Comparison of ENCODE assay signal across 8 cellular contexts in the genomic region with DNA sequence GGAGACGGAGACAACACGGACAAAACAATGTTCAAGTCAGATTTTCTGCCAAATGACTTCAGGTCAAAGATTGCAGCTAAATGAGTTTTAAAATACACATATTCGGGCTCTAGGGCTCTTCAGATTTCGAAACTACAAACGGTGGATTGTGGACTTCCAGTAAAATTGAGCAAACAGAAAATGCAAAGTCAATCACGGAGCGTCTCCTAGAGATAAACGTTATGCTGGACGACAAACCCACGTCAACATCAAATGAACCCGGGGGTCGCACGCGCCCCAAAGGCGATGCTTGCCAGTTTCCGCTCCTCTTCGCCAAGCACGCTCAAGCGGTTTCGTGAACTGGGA. TPM values are rescaled to one million over a fixed set of nuclear protein-coding genes. Genes with fewer than 3 reads are reported as not detected.
A peak's percentile ranks its signal among the peaks of the same experiment; 100 is the strongest.
DNase-seq lines count a peak whose midpoint lies in the region; ATAC-seq and TF ChIP-seq lines count a peak whose summit lies in the region.

No MANE protein-coding gene starts in this region.

- POLR2A ChIA-PET in activated CD4-positive, alpha-beta T cell treated with anti-CD3 and anti-CD28 coated beads for 36 hours (lab: Charles Lee), result interaction anchor here (1.1 kb wide), 1 partner anchor 21 kb away, joined by 14 read pairs; no protein-coding TSS in a partner anchor

- H3K4me1 Mint-ChIP-seq in activated CD4-positive, alpha-beta T cell treated with anti-CD3 and anti-CD28 coated beads for 36 hours, result peaks cover 37% of the 10 kb centered on the region
- H3K4me1 Mint-ChIP-seq in endothelial cell (ENCODE audit: unreplicated experiment), result peaks cover 14% of the 10 kb centered on the region
- peaks cover 22% of the 10 kb centered on the region for H3K4me1 Mint-ChIP-seq in nephron progenitor cell

- DNase-seq in activated CD4-positive, alpha-beta T cell treated with anti-CD3 and anti-CD28 coated beads for 36 hours, result no peak
- DNase-seq in activated CD4-positive, alpha-beta T cell treated with anti-CD3 and anti-CD28 coated beads, Interleukin-2, amount 50 U/mL, for 4 hours, result no peak
- DNase-seq in RPMI8226, result peak; percentile 30
- DNase-seq in endothelial cell (ENCODE audit: low spot score), result no peak
- DNase-seq in nephron progenitor cell, result no peak
- DNase-seq in NCI-H82 (lab: John Stamatoyannopoulos, UW), result no peak
- no peak for DNase-seq in NCI-H1436 treated with DMSO at 0.1 percent for 48 hours (lab: John Stamatoyannopoulos, UW)

- H3K9me3 Mint-ChIP-seq in activated CD4-positive, alpha-beta T cell treated with anti-CD3 and anti-CD28 coated beads for 36 hours (ENCODE audit: low read depth), result no peaks in the 10 kb centered on the region
- H3K9me3 Mint-ChIP-seq in endothelial cell (ENCODE audit: unreplicated experiment) (no peaks in the 10 kb centered on the region), nephron progenitor cell (peaks cover 4% of the 10 kb centered on the region)

- peak overlapping the region; percentile 97 for H3K4me3 Mint-ChIP-seq in activated CD4-positive, alpha-beta T cell treated with anti-CD3 and anti-CD28 coated beads for 36 hours
- H3K4me3 Mint-ChIP-seq in endothelial cell (ENCODE audit: unreplicated experiment) (peak overlapping the region; percentile 98), nephron progenitor cell (peak overlapping the region; percentile 98)

- no peak for ATAC-seq in activated CD4-positive, alpha-beta T cell treated with anti-CD3 and anti-CD28 coated beads for 36 hours
- ATAC-seq in HG03460 (IDR thresholded peaks at IDR 0.05; ENCODE audit: unreplicated experiment), result no peak

- H3K27me3 Mint-ChIP-seq in activated CD4-positive, alpha-beta T cell treated with anti-CD3 and anti-CD28 coated beads for 36 hours, result no peaks in the 10 kb centered on the region
- H3K27me3 Mint-ChIP-seq in endothelial cell (ENCODE audit: unreplicated experiment) (peaks cover 18% of the 10 kb centered on the region), nephron progenitor cell (ENCODE audit: low read depth, poor library complexity) (peaks cover 17% of the 10 kb centered on the region)

- peaks cover 15% of the 10 kb centered on the region for H3K36me3 Mint-ChIP-seq in activated CD4-positive, alpha-beta T cell treated with anti-CD3 and anti-CD28 coated beads for 36 hours (ENCODE audit: low read depth)
- H3K36me3 Mint-ChIP-seq in endothelial cell (ENCODE audit: low read depth, unreplicated experiment), result peaks cover 9% of the 10 kb centered on the region
- H3K36me3 Mint-ChIP-seq in nephron progenitor cell (ENCODE audit: low read depth), result peaks cover 26% of the 10 kb centered on the region

- TF ChIP-seq CTCF in endothelial cell (IDR thresholded peaks at IDR 0.05; ENCODE audit: unreplicated experiment) (no peak), nephron progenitor cell (IDR thresholded peaks at IDR 0.05) (no peak)

- H3K27ac Mint-ChIP-seq in activated CD4-positive, alpha-beta T cell treated with anti-CD3 and anti-CD28 coated beads for 36 hours, result peak overlapping the region; percentile 94
- H3K27ac Mint-ChIP-seq in endothelial cell (ENCODE audit: unreplicated experiment) (peak overlapping the region; percentile 95), nephron progenitor cell (peak overlapping the region; percentile 95)

- CTCF ChIA-PET in activated CD4-positive, alpha-beta T cell treated with anti-CD3 and anti-CD28 coated beads for 36 hours (lab: Charles Lee), result interaction anchor here (1.0 to 5.0 kb wide), 9 partner anchors 12 to 135 kb away, joined by 3 to 29 read pairs (median 3); no protein-coding TSS in a partner anchor

- intact Hi-C loops in activated CD4-positive, alpha-beta T cell treated with anti-CD3 and anti-CD28 coated beads for 36 hours (cut with DNase I, micrococcal nuclease), result loop anchor here in 1 of 2 experiments (2.0 kb wide), 1 partner anchor 226 kb away; no protein-coding TSS in a partner anchor

RNA-seq across cellular contexts. Expression of gene MRPS5, which starts 0.5 kb away (rescaled TPM):
- total RNA-seq in activated CD4-positive, alpha-beta T cell treated with anti-CD3 and anti-CD28 coated beads for 36 hours, result 10 to 100 TPM; 90.7 to 97.1 TPM
- 47.5 TPM for total RNA-seq in endothelial cell (ENCODE audit: unreplicated experiment)

RNA-seq across cellular contexts. Expression of gene ZNF514, which starts 38.5 kb away (rescaled TPM):
- 1 to 10 TPM; 7.0 to 8.8 TPM for total RNA-seq in activated CD4-positive, alpha-beta T cell treated with anti-CD3 and anti-CD28 coated beads for 36 hours
- total RNA-seq in endothelial cell (ENCODE audit: unreplicated experiment), result 16.2 TPM

RNA-seq across cellular contexts. Expression of gene ZNF2, which starts 44.5 kb away (rescaled TPM):
- 1 to 10 TPM; 4.3 to 5.1 TPM for total RNA-seq in activated CD4-positive, alpha-beta T cell treated with anti-CD3 and anti-CD28 coated beads for 36 hours
- 5.3 TPM for total RNA-seq in endothelial cell (ENCODE audit: unreplicated experiment)
